ENCODE assay signal across 23 cellular contexts in the genomic region with DNA sequence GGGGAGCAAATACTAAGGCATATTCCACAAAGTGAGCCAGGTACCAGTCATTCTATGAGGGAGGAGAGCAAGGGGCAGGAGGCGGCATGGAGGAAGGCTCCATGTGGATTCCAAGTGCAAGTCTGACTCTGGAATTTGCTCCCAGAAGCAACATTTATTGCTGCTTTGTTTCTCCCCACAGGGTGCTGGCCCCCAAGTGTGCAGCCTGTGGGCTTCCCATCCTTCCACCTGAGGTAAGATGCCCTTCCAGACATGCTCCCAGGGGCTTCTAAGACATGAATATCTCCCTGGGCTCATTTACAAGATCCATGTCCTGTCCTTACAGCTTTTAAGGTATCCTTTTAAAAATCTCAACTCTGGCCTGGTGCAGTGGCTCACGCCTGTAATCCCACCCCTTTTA.
"Had no signal": no experiment of that assay in that cellular context is flagged by ENCODE, and none has a peak within 500 bp of the region (broad histone marks: within the 10 kb centered on the region; RNA-seq: fewer than 3 reads in every experiment).

No MANE protein-coding gene starts in this region.

- H3K4me3 Mint-ChIP-seq: activated T-cell treated with anti-CD3 and anti-CD28 coated beads, Interleukin-2, amount 50 U/mL, for 72 hours; natural killer cell had no signal

- H3K4me2 ChIP-seq: smooth muscle cell had no signal

- H3K27ac Mint-ChIP-seq: activated T-cell treated with anti-CD3 and anti-CD28 coated beads, Interleukin-2, amount 50 U/mL, for 72 hours; natural killer cell had no signal

- H3K9me3 ChIP-seq: adrenal gland, ascending aorta, esophagus muscularis mucosa, sigmoid colon, thoracic aorta, upper lobe of right lung had no signal

- H3K36me3 Mint-ChIP-seq: natural killer cell had no signal

- H3K4me3 ChIP-seq: adrenal gland, ascending aorta, esophagus muscularis mucosa, sigmoid colon, smooth muscle cell, thoracic aorta, upper lobe of right lung had no signal

- DNase-seq: activated CD4-positive, alpha-beta T cell treated with anti-CD3 and anti-CD28 coated beads for 48 hours; activated CD4-positive, CD25-positive, alpha-beta regulatory T cell; activated effector memory CD4-positive, alpha-beta T cell treated with anti-CD3 and anti-CD28 coated beads, Interleukin-2, amount 50 U/mL, for 16 hours; activated naive CD4-positive, alpha-beta T cell treated with anti-CD3 and anti-CD28 coated beads, Interleukin-2, amount 50 U/mL, for 16 hours; activated T-cell treated with anti-CD3 and anti-CD28 coated beads, Interleukin-2, amount 50 U/mL, for 72 hours; adrenal gland; central memory CD4-positive, alpha-beta T cell; effector memory CD4-positive, alpha-beta T cell; hippocampal formation; left ventricle myocardium superior; mammary epithelial cell; midbrain; natural killer cell; sigmoid colon; stimulated activated CD4-positive, alpha-beta T cell treated with anti-CD3 and anti-CD28 coated beads, Interleukin-15, amount 100 ng/mL, for 24 hours; stimulated activated naive CD4-positive, alpha-beta T cell; upper lobe of right lung had no signal

- FAIRE-seq: frontal cortex, islet of Langerhans had no signal

- H3K9me3 Mint-ChIP-seq: activated T-cell treated with anti-CD3 and anti-CD28 coated beads, Interleukin-2, amount 50 U/mL, for 72 hours; natural killer cell had no signal

- H3K27me3 ChIP-seq: adrenal gland, ascending aorta, esophagus muscularis mucosa, sigmoid colon, upper lobe of right lung had no signal

- H3K27ac ChIP-seq: adrenal gland, ascending aorta, esophagus muscularis mucosa, sigmoid colon, thoracic aorta, upper lobe of right lung had no signal

- ATAC-seq: activated T-cell treated with anti-CD3 and anti-CD28 coated beads, Interleukin-2, amount 50 U/mL, for 72 hours; left ventricle myocardium superior; natural killer cell; upper lobe of right lung had no signal
